ENCODE assay signal across 10 cellular contexts in the genomic region with DNA sequence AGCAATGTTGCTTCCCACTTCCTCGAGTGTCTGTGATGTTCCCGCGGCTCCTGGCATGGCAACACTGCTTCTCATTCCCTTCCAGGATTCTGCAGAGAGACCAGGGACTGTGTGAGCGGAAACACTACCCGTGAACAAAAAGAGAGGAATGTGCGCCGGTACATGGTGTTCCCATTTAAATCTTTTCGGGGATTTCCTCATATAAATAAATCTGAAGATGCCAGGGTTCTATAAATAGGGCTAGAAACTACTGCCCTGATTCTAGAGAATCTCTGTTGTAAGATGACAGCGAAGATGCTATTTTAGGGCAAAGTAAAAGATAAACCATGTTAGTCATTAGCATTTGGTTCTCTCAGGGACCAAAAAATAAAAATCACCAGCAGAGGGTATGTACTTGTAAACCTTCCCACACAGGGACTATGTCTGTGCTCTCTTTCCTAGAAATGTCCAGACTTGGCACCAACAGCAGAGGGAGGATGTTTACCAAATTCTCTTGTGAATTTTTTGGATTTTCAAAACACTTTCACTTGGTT.
DNase-seq lines count a peak whose midpoint lies in the region; ATAC-seq and TF ChIP-seq lines count a peak whose summit lies in the region.
"Had no signal": no experiment of that assay in that cellular context is flagged by ENCODE, and none has a peak within 500 bp of the region (broad histone marks: within the 10 kb centered on the region; RNA-seq: fewer than 3 reads in every experiment).

No MANE protein-coding gene starts in this region.

- intact Hi-C loops in mammary epithelial cell (cut with micrococcal nuclease) = no loop called here

- H4K20me1 ChIP-seq in mammary epithelial cell (ENCODE audit: insufficient read depth, low read length) = no peaks in the 10 kb centered on the region

- WGBS in mammary epithelial cell (ENCODE audit: low coverage, missing lambda C conversion rate) = 50% methylated on average over 9 of the region's 9 CpGs

- peak in 1 of 2 donors; percentile 2 for TF ChIP-seq CTCF in mammary epithelial cell (conservative IDR thresholded peaks at IDR 0.05 in 1 of 2, IDR thresholded peaks at IDR 0.05 in 1 of 2; ENCODE audit: extremely low read depth in 1 of 2, insufficient read depth in 1 of 2, low read depth in 1 of 2, low read length in 2 of 2)

- peaks cover 19% of the 10 kb centered on the region for H3K4me1 ChIP-seq in mammary epithelial cell (ENCODE audit: insufficient read depth, low read length)
- H3K4me1 ChIP-seq in skeletal muscle satellite cell (ENCODE audit: control insufficient read depth, insufficient read depth, low read length) = peaks cover 73% of the 10 kb centered on the region

- H3K36me3 ChIP-seq in mammary epithelial cell (ENCODE audit: insufficient read depth, low read length) (no peaks in the 10 kb centered on the region), skeletal muscle satellite cell (ENCODE audit: insufficient read depth, low read length) (no peaks in the 10 kb centered on the region)

- BruUV-seq in mammary epithelial cell (replicated peaks; lab: Mats Ljungman, UMichigan) = no TSS peak

- H3K9ac ChIP-seq in mammary epithelial cell (ENCODE audit: insufficient read depth, low read length) (no peak overlapping the region), skeletal muscle satellite cell (ENCODE audit: low read depth, low read length) (peak overlapping the region; percentile 75)

- in situ Hi-C loops in mammary epithelial cell (cut with MboI; ENCODE audit: low sequenced_read_pairs in 2 of 2) = no loop called here

- DNase-seq in EH (ENCODE audit: low read depth) (peak; percentile 91), mammary epithelial cell (no peak), iris pigment epithelial cell (ENCODE audit: low read depth) (peak; percentile 77), DMS53 (lab: John Stamatoyannopoulos, UW) (no peak)
- no peak for DNase-seq in activated effector memory CD4-positive, alpha-beta T cell treated with anti-CD3 and anti-CD28 coated beads, Interleukin-2, amount 50 U/mL, for 16 hours
- no peak for DNase-seq in stimulated activated CD4-positive, alpha-beta T cell treated with anti-CD3 and anti-CD28 coated beads, Interleukin-4, amount 100 ng/mL, for 24 hours
- DNase-seq: CD8-positive, alpha-beta memory T cell had no signal

- dilution Hi-C loops in mammary epithelial cell (cut with HindIII; ENCODE audit: low sequenced_read_pairs) = no loop called here

- H3K27me3 ChIP-seq in mammary epithelial cell (ENCODE audit: insufficient read depth, low read length) = peaks cover 5% of the 10 kb centered on the region
- H3K27me3 ChIP-seq in skeletal muscle satellite cell (ENCODE audit: control insufficient read depth, insufficient read depth, low read length) = no peaks in the 10 kb centered on the region

- no peaks in the 10 kb centered on the region for H3K79me2 ChIP-seq in mammary epithelial cell (ENCODE audit: insufficient read depth, low read length)

- peak overlapping the region; percentile 1 for H3K4me2 ChIP-seq in mammary epithelial cell (ENCODE audit: insufficient read depth, low read depth, low read length)
- peak overlapping the region; percentile 66 for H3K4me2 ChIP-seq in skeletal muscle satellite cell (ENCODE audit: low read length)

- no peaks in the 10 kb centered on the region for H3K9me3 ChIP-seq in mammary epithelial cell (replicated peaks; ENCODE audit: insufficient read depth, low read length)
- H3K9me3 ChIP-seq in skeletal muscle satellite cell (replicated peaks; ENCODE audit: low read length) = no peaks in the 10 kb centered on the region

- no peak overlapping the region for H3K4me3 ChIP-seq in mammary epithelial cell (replicated peaks in 1 of 3; ENCODE audit: insufficient read depth in 1 of 3, low read depth in 2 of 3, low read length in 3 of 3)
- H3K4me3 ChIP-seq in skeletal muscle satellite cell (ENCODE audit: low read length) = peak overlapping the region; percentile 33

- no peak overlapping the region for H2AFZ ChIP-seq in mammary epithelial cell (ENCODE audit: low read depth, low read length)

- ATAC-seq in HG02759 (IDR thresholded peaks at IDR 0.05; ENCODE audit: unreplicated experiment) = no peak
- ATAC-seq: left colon had no signal

- peak overlapping the region; percentile 23 for H3K27ac ChIP-seq in mammary epithelial cell (ENCODE audit: insufficient read depth, low read depth, low read length)

- CTCF ChIA-PET in mammary epithelial cell (lab: Charles Lee; ENCODE audit: low non-redundant PET) = no interaction called here

Comparison
In these comparisons a context has a peak if more than half of its experiments do, and no peak if none do; other contexts are left out.
1. DNase-seq: peak in EH (single experiment) and iris pigment epithelial cell (single experiment); none in mammary epithelial cell (single experiment), activated effector memory CD4-positive, alpha-beta T cell treated with anti-CD3 and anti-CD28 coated beads, Interleukin-2, amount 50 U/mL, for 16 hours (single experiment), stimulated activated CD4-positive, alpha-beta T cell treated with anti-CD3 and anti-CD28 coated beads, Interleukin-4, amount 100 ng/mL, for 24 hours (single experiment) and DMS53 (single experiment).